In the genomic region with DNA sequence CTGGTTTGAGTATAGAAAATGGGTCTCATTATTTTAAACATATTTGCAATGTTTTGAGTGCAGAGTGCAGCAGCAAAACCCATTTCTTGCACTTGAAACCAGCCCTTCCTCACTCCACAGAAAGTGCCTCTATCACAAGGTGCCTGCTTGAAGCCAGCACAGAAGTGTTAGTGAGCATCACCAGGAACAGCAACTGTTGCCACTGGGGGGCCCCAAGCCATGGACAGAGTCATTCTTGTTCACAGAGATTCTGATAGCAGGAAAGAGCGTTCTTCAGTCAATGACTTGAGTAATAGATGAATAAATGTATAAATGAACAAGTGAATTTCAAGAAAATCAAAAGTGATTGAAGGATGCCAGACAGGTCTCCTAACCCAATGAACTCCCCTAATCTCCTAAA, we compare ENCODE assay signal across 1 cellular context.
TF ChIP-seq lines count a peak whose summit lies in the region.

No MANE protein-coding gene starts in this region.

TF ChIP-seq in H1, 55 proteins besides CTCF, POLR2A, EP300 and RAD21 (continued from another document):
- TF ChIP-seq FOSL1 (IDR thresholded peaks at IDR 0.05; ENCODE audit: insufficient read depth, low read depth, low read length) (no peak), EGR1 (IDR thresholded peaks at IDR 0.05; ENCODE audit: borderline replicate concordance, low read depth, low read length) (no peak), SUZ12 (IDR thresholded peaks at IDR 0.05; ENCODE audit: low read length) (no peak), CREB1 (IDR thresholded peaks at IDR 0.05) (no peak), SP2 (IDR thresholded peaks at IDR 0.05; ENCODE audit: low read length) (no peak), HDAC6 (IDR thresholded peaks at IDR 0.05; ENCODE audit: low read depth, low read length) (no peak), GTF2F1 (IDR thresholded peaks at IDR 0.05; ENCODE audit: borderline replicate concordance, low read depth, low read length) (no peak), RBBP5 (IDR thresholded peaks at IDR 0.05; ENCODE audit: borderline replicate concordance, low read depth, low read length) (no peak), RFX5 (IDR thresholded peaks at IDR 0.05; ENCODE audit: borderline replicate concordance, low read depth, low read length) (no peak), SIX5 (IDR thresholded peaks at IDR 0.05; ENCODE audit: low read depth, low read length) (no peak), CBX5 (IDR thresholded peaks at IDR 0.05; ENCODE audit: low read depth, low read length) (no peak), POU5F1 (IDR thresholded peaks at IDR 0.05; ENCODE audit: low read depth, low read length) (no peak), PHF8 (conservative IDR thresholded peaks at IDR 0.05; ENCODE audit: low read depth, low read length) (no peak), SP4 (IDR thresholded peaks at IDR 0.05; ENCODE audit: low read length) (no peak)
- TF ChIP-seq, protein P1, sequence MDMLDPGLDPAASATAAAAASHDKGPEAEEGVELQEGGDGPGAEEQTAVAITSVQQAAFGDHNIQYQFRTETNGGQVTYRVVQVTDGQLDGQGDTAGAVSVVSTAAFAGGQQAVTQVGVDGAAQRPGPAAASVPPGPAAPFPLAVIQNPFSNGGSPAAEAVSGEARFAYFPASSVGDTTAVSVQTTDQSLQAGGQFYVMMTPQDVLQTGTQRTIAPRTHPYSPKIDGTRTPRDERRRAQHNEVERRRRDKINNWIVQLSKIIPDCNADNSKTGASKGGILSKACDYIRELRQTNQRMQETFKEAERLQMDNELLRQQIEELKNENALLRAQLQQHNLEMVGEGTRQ (IDR thresholded peaks at IDR 0.05; ENCODE audit: low read length): no peak
TF ChIP-seq in H1: peak in this region for 0.
